In genomic region chr10:120229641-120230040, GRCh38 we compare ENCODE assay signal across 28 cellular contexts.
"Had no signal": no experiment of that assay in that cellular context is flagged by ENCODE, and none has a peak within 500 bp of the region (broad histone marks: within the 10 kb centered on the region; RNA-seq: fewer than 3 reads in every experiment).

No MANE protein-coding gene starts in this region.

- H3K27ac Mint-ChIP-seq: stimulated activated memory B cell treated with anti-CD40 and anti-IgM and Interleukin-4, amounts not matched to agents 10 μg/mL and 1 μg/mL and 100 μg/mL, for 72 hours; stimulated activated naive B cell treated with anti-CD40 and anti-IgM and Interleukin-4, amounts not matched to agents 10 μg/mL and 1 μg/mL and 100 μg/mL, for 72 hours; stimulated activated naive CD8-positive, alpha-beta T cell treated with anti-CD3 and anti-CD28 coated beads, Interleukin-15, amount 100 ng/mL, for 72 hours; stimulated activated naive CD8-positive, alpha-beta T cell treated with anti-CD3 and anti-CD28 coated beads, Interleukin-15, Interleukin-2, amounts not matched to agents 100 ng/mL and 50 ng/mL, for 24 hours; type B pancreatic cell had no signal

- ATAC-seq: stimulated activated naive B cell treated with anti-CD40 and anti-IgM and Interleukin-4, amounts not matched to agents 10 μg/mL and 1 μg/mL and 100 μg/mL, for 72 hours; stimulated activated naive CD8-positive, alpha-beta T cell treated with anti-CD3 and anti-CD28 coated beads, Interleukin-15, amount 100 ng/mL, for 72 hours; stimulated activated naive CD8-positive, alpha-beta T cell treated with anti-CD3 and anti-CD28 coated beads, Interleukin-15, Interleukin-2, amounts not matched to agents 100 U/mL and 50 U/mL, for 24 hours; upper lobe of right lung had no signal

- DNase-seq: stimulated activated CD4-positive, alpha-beta T cell treated with anti-CD3 and anti-CD28 coated beads, Interleukin-2, amount 100 ng/mL, for 48 hours; stimulated activated CD4-positive, alpha-beta T cell treated with anti-CD3 and anti-CD28 coated beads, Interleukin-4, amount 100 ng/mL, for 1 hour; stimulated activated CD4-positive, alpha-beta T cell treated with anti-CD3 and anti-CD28 coated beads, Interleukin-4, amount 100 ng/mL, for 24 hours; stimulated activated CD4-positive, alpha-beta T cell treated with anti-CD3 and anti-CD28 coated beads, Interleukin-4, amount 100 ng/mL, for 4 hours; stimulated activated CD8-positive, alpha-beta memory T cell treated with anti-CD3 and anti-CD28 coated beads, Interleukin-4, amount 100 ng/mL, for 48 hours; stimulated activated naive B cell treated with anti-CD40 and anti-IgM and Interleukin-4, amounts not matched to agents 10 μg/mL and 1 μg/mL and 100 μg/mL, for 72 hours; stimulated activated naive CD4-positive, alpha-beta T cell; stimulated activated naive CD4-positive, alpha-beta T cell treated with Interleukin-2 at 50 U/mL for 16 hours; stimulated activated naive CD8-positive, alpha-beta T cell treated with anti-CD3 and anti-CD28 coated beads, Interleukin-15, amount 100 ng/mL, for 72 hours; stimulated activated naive CD8-positive, alpha-beta T cell treated with anti-CD3 and anti-CD28 coated beads, Interleukin-15, Interleukin-2, amounts not matched to agents 100 U/mL and 50 U/mL, for 24 hours; stomach; substantia nigra; testis; thyroid gland; tibial artery; transverse colon; trophoblast cell; upper lobe of left lung; upper lobe of right lung; uterus had no signal

- H3K4me1 Mint-ChIP-seq: stimulated activated memory B cell treated with anti-CD40 and anti-IgM and Interleukin-4, amounts not matched to agents 10 μg/mL and 1 μg/mL and 100 μg/mL, for 72 hours; stimulated activated naive B cell treated with anti-CD40 and anti-IgM and Interleukin-4, amounts not matched to agents 10 μg/mL and 1 μg/mL and 100 μg/mL, for 72 hours; stimulated activated naive CD8-positive, alpha-beta T cell treated with anti-CD3 and anti-CD28 coated beads, Interleukin-15, amount 100 ng/mL, for 72 hours had no signal

- H3K9me3 Mint-ChIP-seq: stimulated activated naive CD8-positive, alpha-beta T cell treated with anti-CD3 and anti-CD28 coated beads, Interleukin-15, amount 100 ng/mL, for 72 hours; stimulated activated naive CD8-positive, alpha-beta T cell treated with anti-CD3 and anti-CD28 coated beads, Interleukin-15, Interleukin-2, amounts not matched to agents 100 ng/mL and 50 ng/mL, for 24 hours; type B pancreatic cell had no signal

- H3K4me3 Mint-ChIP-seq: stimulated activated memory B cell treated with anti-CD40 and anti-IgM and Interleukin-4, amounts not matched to agents 10 μg/mL and 1 μg/mL and 100 μg/mL, for 72 hours; stimulated activated naive B cell treated with anti-CD40 and anti-IgM and Interleukin-4, amounts not matched to agents 10 μg/mL and 1 μg/mL and 100 μg/mL, for 72 hours; stimulated activated naive CD8-positive, alpha-beta T cell treated with anti-CD3 and anti-CD28 coated beads, Interleukin-15, amount 100 ng/mL, for 72 hours; stimulated activated naive CD8-positive, alpha-beta T cell treated with anti-CD3 and anti-CD28 coated beads, Interleukin-15, Interleukin-2, amounts not matched to agents 100 ng/mL and 50 ng/mL, for 24 hours; type B pancreatic cell had no signal

- H3K27me3 ChIP-seq: stomach, suprapubic skin, testis, thyroid gland, tibial artery, tibial nerve, transverse colon, upper lobe of left lung, upper lobe of right lung, uterus, vagina had no signal

- H3K36me3 Mint-ChIP-seq: stimulated activated memory B cell treated with anti-CD40 and anti-IgM and Interleukin-4, amounts not matched to agents 10 μg/mL and 1 μg/mL and 100 μg/mL, for 72 hours; stimulated activated naive B cell treated with anti-CD40 and anti-IgM and Interleukin-4, amounts not matched to agents 10 μg/mL and 1 μg/mL and 100 μg/mL, for 72 hours; type B pancreatic cell had no signal

- H3K4me1 ChIP-seq: stomach, suprapubic skin, testis, thyroid gland, tibial artery, tibial nerve, transverse colon, upper lobe of left lung, upper lobe of right lung, uterus, vagina had no signal

- H3K9me3 ChIP-seq: suprapubic skin, testis, thoracic aorta, thyroid gland, tibial artery, transverse colon, upper lobe of left lung, upper lobe of right lung, uterus, vagina had no signal

- H3K27ac ChIP-seq: stomach, suprapubic skin, testis, thoracic aorta, thyroid gland, tibial artery, tibial nerve, transverse colon, upper lobe of left lung, upper lobe of right lung, uterus, vagina had no signal

- H3K4me3 ChIP-seq: stomach, suprapubic skin, testis, thoracic aorta, thyroid gland, tibial artery, tibial nerve, transverse colon, upper lobe of left lung, upper lobe of right lung, uterus, vagina had no signal

- FAIRE-seq: urothelium cell line had no signal

- H3K36me3 ChIP-seq: stomach, suprapubic skin, thoracic aorta, thyroid gland, tibial artery, tibial nerve, transverse colon, upper lobe of left lung, upper lobe of right lung, uterus, vagina had no signal
